ENCODE assay signal across 7 cellular contexts in the genomic region with DNA sequence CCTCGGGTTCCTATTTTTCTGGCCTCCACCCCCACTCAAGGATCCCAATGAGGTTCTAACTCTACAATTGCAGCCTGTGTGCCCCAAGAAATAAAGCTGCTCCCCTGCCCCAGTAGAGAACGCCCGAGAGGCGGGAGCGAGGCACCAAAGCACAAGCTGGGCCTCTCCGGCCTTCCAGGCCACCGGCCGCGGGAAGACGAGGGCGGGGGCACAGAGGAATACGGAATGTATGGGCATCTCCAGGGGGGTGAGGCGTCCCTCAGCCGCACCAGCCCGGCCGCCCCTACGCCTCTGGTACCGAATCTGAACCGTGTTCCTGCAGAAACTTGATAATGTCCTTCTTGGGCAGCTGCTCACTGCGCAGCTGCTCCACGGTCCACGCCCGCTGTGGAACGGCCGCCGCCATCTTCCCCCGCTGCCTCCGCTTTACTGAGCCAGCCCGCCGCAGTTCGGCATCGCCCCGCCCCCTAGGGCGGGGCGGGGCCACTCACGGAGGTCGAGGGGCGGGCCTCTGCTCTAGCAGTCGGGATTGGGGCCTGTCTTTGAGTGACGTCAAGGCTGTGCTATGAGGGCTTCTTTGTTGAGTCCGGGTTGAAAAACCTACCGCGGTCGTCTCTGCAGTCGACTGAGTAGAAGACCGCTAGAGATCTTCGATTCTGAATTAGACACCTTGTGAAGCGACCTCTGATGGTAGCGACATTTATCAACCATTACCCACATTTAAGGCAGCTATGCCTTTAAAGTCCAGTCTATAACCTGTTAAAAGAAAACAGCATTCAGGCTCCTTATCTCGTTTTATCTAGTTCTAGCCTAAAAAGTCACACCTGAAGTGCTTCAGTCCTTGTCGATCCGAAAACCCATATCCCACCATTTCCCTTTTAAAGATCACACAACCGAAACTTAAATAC. TPM values are rescaled to one million over a fixed set of nuclear protein-coding genes. Genes with fewer than 3 reads are reported as not detected.
A peak's percentile ranks its signal among the peaks of the same experiment; 100 is the strongest.
DNase-seq lines count a peak whose midpoint lies in the region; ATAC-seq, FAIRE-seq and TF ChIP-seq lines count a peak whose summit lies in the region.

A gene (minus strand): TSS at position 431 of the 908 bp plus-strand sequence. CDS start 25 bp downstream, at position 406.

- peak within 1 kb of the TSS; percentile 94 for H3K9ac ChIP-seq in astrocyte (ENCODE audit: low read length)

- H3K27ac Mint-ChIP-seq in T-helper 2 cell treated with Interferon-gamma antibody and Interleukin-4, amounts not matched to agents 5 μg/mL and 100 μg/mL, for 36 hours = peak within 1 kb of the TSS; percentile 97
- peak within 1 kb of the TSS; percentile 99 for H3K27ac Mint-ChIP-seq in astrocyte (ENCODE audit: unreplicated experiment)

- no peaks in the 10 kb centered on the region for H3K9me3 ChIP-seq in astrocyte (ENCODE audit: insufficient read depth, low read depth, low read length)

- no peak for FAIRE-seq in astrocyte (lab: Jason Lieb, UNC)

- H3K27ac ChIP-seq in astrocyte (ENCODE audit: low read depth, low read length) = peak within 1 kb of the TSS; percentile 83

- H3K4me1 ChIP-seq in astrocyte (ENCODE audit: insufficient read depth, low read length) = peaks cover 16% of the 10 kb centered on the region

- no peaks in the 10 kb centered on the region for H4K20me1 ChIP-seq in astrocyte (ENCODE audit: insufficient read depth, low read length)

- peaks cover 5% of the 10 kb centered on the region for H3K36me3 Mint-ChIP-seq in T-helper 2 cell treated with Interferon-gamma antibody and Interleukin-4, amounts not matched to agents 5 μg/mL and 100 μg/mL, for 36 hours (ENCODE audit: low read depth)
- H3K36me3 Mint-ChIP-seq in astrocyte (ENCODE audit: low read depth, unreplicated experiment) = no peaks in the 10 kb centered on the region

- peak within 1 kb of the TSS; percentile 85 for H3K4me2 ChIP-seq in astrocyte (ENCODE audit: low read length)

- DNase-seq in NCI-H187 treated with DMSO at 0.1 percent for 48 hours (lab: John Stamatoyannopoulos, UW) (peak; percentile 97), astrocyte (ENCODE audit: low read depth) (peak; percentile 97), hepatic stellate cell (ENCODE audit: low spot score) (peak; percentile 95), renal cortical epithelial cell (ENCODE audit: low read depth) (peak; percentile 98)
- DNase-seq in T-helper 2 cell treated with Interferon-gamma antibody and Interleukin-4, amounts not matched to agents 5 μg/mL and 100 μg/mL, for 36 hours (ENCODE audit: low spot score) = peak; percentile 94

- H3K4me1 Mint-ChIP-seq in T-helper 2 cell treated with Interferon-gamma antibody and Interleukin-4, amounts not matched to agents 5 μg/mL and 100 μg/mL, for 36 hours (ENCODE audit: low read depth) = peaks cover 31% of the 10 kb centered on the region
- H3K4me1 Mint-ChIP-seq in astrocyte (ENCODE audit: low read depth, unreplicated experiment) = peaks cover 18% of the 10 kb centered on the region

- no peaks in the 10 kb centered on the region for H3K9me3 Mint-ChIP-seq in T-helper 2 cell treated with Interferon-gamma antibody and Interleukin-4, amounts not matched to agents 5 μg/mL and 100 μg/mL, for 36 hours
- no peaks in the 10 kb centered on the region for H3K9me3 Mint-ChIP-seq in astrocyte (ENCODE audit: unreplicated experiment)

- H3K79me2 ChIP-seq in astrocyte (ENCODE audit: insufficient read depth, low read length) = peaks cover 79% of the 10 kb centered on the region

- no peak for TF ChIP-seq CTCF in astrocyte (IDR thresholded peaks at IDR 0.05; ENCODE audit: insufficient read depth, low read depth, low read length)

- peak; percentile 91 for ATAC-seq in GM18498 (IDR thresholded peaks at IDR 0.05; ENCODE audit: unreplicated experiment)
- peak; percentile 88 for ATAC-seq in HG02943 (IDR thresholded peaks at IDR 0.05; ENCODE audit: low read depth, unreplicated experiment)

- H3K4me3 Mint-ChIP-seq in T-helper 2 cell treated with Interferon-gamma antibody and Interleukin-4, amounts not matched to agents 5 μg/mL and 100 μg/mL, for 36 hours = peak within 1 kb of the TSS; percentile 100
- peak within 1 kb of the TSS; percentile 98 for H3K4me3 Mint-ChIP-seq in astrocyte (ENCODE audit: unreplicated experiment)

- peak within 1 kb of the TSS; percentile 99 for H3K4me3 ChIP-seq in astrocyte (ENCODE audit: insufficient read depth, low read depth, low read length)

- H3K36me3 ChIP-seq in astrocyte (ENCODE audit: insufficient read depth, low read length) = peaks cover 2% of the 10 kb centered on the region

- H2AFZ ChIP-seq in astrocyte (ENCODE audit: low read depth, low read length) = peak within 1 kb of the TSS; percentile 88

- no peaks in the 10 kb centered on the region for H3K27me3 Mint-ChIP-seq in T-helper 2 cell treated with Interferon-gamma antibody and Interleukin-4, amounts not matched to agents 5 μg/mL and 100 μg/mL, for 36 hours (ENCODE audit: low read depth)
- no peaks in the 10 kb centered on the region for H3K27me3 Mint-ChIP-seq in astrocyte (ENCODE audit: low read depth, unreplicated experiment)

- H3K27me3 ChIP-seq in astrocyte (ENCODE audit: insufficient read depth, low read length) = no peaks in the 10 kb centered on the region

RNA-seq across cellular contexts. Expression of the gene that starts here (rescaled TPM):
- total RNA-seq in astrocyte (66.1 and 77.0 TPM in 2 replicates), renal cortical epithelial cell (40.6 and 64.9 TPM in 2 replicates)

Comparison
In these comparisons a context has a peak if more than half of its experiments do, and no peak if none do; other contexts are left out.
1. Peak in every context shown above with its lines: DNase-seq, ATAC-seq, H3K4me3 ChIP-seq and H3K27ac ChIP-seq.